In the genomic region with DNA sequence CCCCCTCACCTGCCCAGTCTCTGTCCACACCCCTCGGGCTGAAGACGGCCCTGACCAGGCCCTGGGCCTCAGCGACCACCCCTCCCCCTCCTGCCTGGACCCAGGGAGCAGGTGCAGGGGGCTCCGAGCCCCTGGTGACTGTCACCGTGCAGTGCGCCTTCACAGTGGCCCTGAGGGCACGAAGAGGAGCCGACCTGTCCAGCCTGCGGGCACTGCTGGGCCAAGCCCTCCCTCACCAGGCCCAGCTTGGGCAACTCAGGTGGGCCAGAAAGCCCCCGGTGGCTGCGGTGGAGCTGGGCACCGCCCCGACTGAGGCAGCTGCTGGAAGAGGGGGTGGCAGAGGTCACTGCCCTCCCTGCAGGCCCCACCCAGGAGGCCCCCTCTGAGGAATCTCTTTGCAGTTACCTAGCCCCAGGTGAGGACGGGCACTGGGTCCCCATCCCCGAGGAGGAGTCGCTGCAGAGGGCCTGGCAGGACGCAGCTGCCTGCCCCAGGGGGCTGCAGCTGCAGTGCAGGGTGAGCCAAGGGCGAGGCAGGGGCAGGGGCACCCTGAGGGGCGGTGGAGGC, we compare ENCODE assay signal across 18 cellular contexts. TPM values are rescaled to one million over a fixed set of nuclear protein-coding genes. Genes with fewer than 3 reads are reported as not detected.
"Had no signal": no experiment of that assay in that cellular context is flagged by ENCODE, and none has a peak within 500 bp of the region (broad histone marks: within the 10 kb centered on the region; RNA-seq: fewer than 3 reads in every experiment).

No MANE protein-coding gene starts in this region.

- H3K4me1 Mint-ChIP-seq: activated CD4-positive, alpha-beta T cell treated with anti-CD3 and anti-CD28 coated beads, Interleukin-2, amount 10 ng/mL, durations not matched to agents 7 days and 5 days; nephron had no signal

- H3K27me3 Mint-ChIP-seq: activated CD4-positive, alpha-beta T cell treated with anti-CD3 and anti-CD28 coated beads, Interleukin-2, amount 10 ng/mL, durations not matched to agents 7 days and 5 days; stimulated activated naive CD8-positive, alpha-beta T cell treated with anti-CD3 and anti-CD28 coated beads, Interleukin-15, Interleukin-2, amounts not matched to agents 100 ng/mL and 50 ng/mL, for 24 hours; type B pancreatic cell had no signal

- H3K9me3 Mint-ChIP-seq: activated B cell treated with CpG ODN at 0.5 μM for 24 hours; activated CD4-positive, alpha-beta T cell treated with anti-CD3 and anti-CD28 coated beads, Interleukin-2, amount 10 ng/mL, durations not matched to agents 7 days and 5 days; nephron; stimulated activated naive CD8-positive, alpha-beta T cell treated with anti-CD3 and anti-CD28 coated beads, Interleukin-15, Interleukin-2, amounts not matched to agents 100 ng/mL and 50 ng/mL, for 24 hours; T-helper 2 cell treated with Interferon-gamma antibody and Interleukin-4, amounts not matched to agents 5 μg/mL and 100 μg/mL, for 36 hours; type B pancreatic cell had no signal

- H3K27me3 ChIP-seq: hepatocyte had no signal

- H3K4me3 Mint-ChIP-seq: activated B cell treated with CpG ODN at 0.5 μM for 24 hours; activated CD4-positive, alpha-beta T cell treated with anti-CD3 and anti-CD28 coated beads, Interleukin-2, amount 10 ng/mL, durations not matched to agents 7 days and 5 days; nephron; stimulated activated naive CD8-positive, alpha-beta T cell treated with anti-CD3 and anti-CD28 coated beads, Interleukin-15, Interleukin-2, amounts not matched to agents 100 ng/mL and 50 ng/mL, for 24 hours; T-helper 2 cell treated with Interferon-gamma antibody and Interleukin-4, amounts not matched to agents 5 μg/mL and 100 μg/mL, for 36 hours; type B pancreatic cell had no signal

- ATAC-seq: esophagus mucosa, sciatic nerve had no signal

- DNase-seq: activated B cell treated with CpG ODN at 0.5 μM for 24 hours; activated CD4-positive, alpha-beta T cell treated with anti-CD3 and anti-CD28 coated beads, Interleukin-2, amount 10 ng/mL, durations not matched to agents 7 days and 5 days; activated CD8-positive, alpha-beta memory T cell treated with anti-CD3 and anti-CD28 coated beads for 24 hours; activated naive CD4-positive, alpha-beta T cell; activated T-cell treated with anti-CD3 and anti-CD28 coated beads for 4 hours; islet precursor cell; occipital lobe; SW 1271 had no signal

- H3K27ac ChIP-seq: hepatocyte, prostate gland, suprapubic skin had no signal

- H3K36me3 Mint-ChIP-seq: type B pancreatic cell had no signal

- H3K36me3 ChIP-seq: prostate gland, suprapubic skin had no signal

- H3K4me2 ChIP-seq: hepatocyte had no signal

- H3K9me3 ChIP-seq: prostate gland, suprapubic skin had no signal

- H3K27ac Mint-ChIP-seq: activated B cell treated with CpG ODN at 0.5 μM for 24 hours; activated CD4-positive, alpha-beta T cell treated with anti-CD3 and anti-CD28 coated beads, Interleukin-2, amount 10 ng/mL, durations not matched to agents 7 days and 5 days; nephron; stimulated activated naive CD8-positive, alpha-beta T cell treated with anti-CD3 and anti-CD28 coated beads, Interleukin-15, Interleukin-2, amounts not matched to agents 100 ng/mL and 50 ng/mL, for 24 hours; T-helper 2 cell treated with Interferon-gamma antibody and Interleukin-4, amounts not matched to agents 5 μg/mL and 100 μg/mL, for 36 hours; type B pancreatic cell had no signal

- H2AFZ ChIP-seq: hepatocyte had no signal

- H3K4me3 ChIP-seq: hepatocyte, prostate gland, suprapubic skin had no signal

RNA-seq across cellular contexts. Expression of a gene that starts 7.7 kb away (rescaled TPM):
- total RNA-seq: activated B cell treated with CpG ODN at 0.5 μM for 24 hours; activated CD4-positive, alpha-beta T cell treated with anti-CD3 and anti-CD28 coated beads, Interleukin-2, amount 10 ng/mL, durations not matched to agents 7 days and 5 days; esophagus mucosa; mesenteric fat pad; sciatic nerve; suprapubic skin had no signal
